Comparison of ENCODE assay signal across 8 cellular contexts in the genomic region with DNA sequence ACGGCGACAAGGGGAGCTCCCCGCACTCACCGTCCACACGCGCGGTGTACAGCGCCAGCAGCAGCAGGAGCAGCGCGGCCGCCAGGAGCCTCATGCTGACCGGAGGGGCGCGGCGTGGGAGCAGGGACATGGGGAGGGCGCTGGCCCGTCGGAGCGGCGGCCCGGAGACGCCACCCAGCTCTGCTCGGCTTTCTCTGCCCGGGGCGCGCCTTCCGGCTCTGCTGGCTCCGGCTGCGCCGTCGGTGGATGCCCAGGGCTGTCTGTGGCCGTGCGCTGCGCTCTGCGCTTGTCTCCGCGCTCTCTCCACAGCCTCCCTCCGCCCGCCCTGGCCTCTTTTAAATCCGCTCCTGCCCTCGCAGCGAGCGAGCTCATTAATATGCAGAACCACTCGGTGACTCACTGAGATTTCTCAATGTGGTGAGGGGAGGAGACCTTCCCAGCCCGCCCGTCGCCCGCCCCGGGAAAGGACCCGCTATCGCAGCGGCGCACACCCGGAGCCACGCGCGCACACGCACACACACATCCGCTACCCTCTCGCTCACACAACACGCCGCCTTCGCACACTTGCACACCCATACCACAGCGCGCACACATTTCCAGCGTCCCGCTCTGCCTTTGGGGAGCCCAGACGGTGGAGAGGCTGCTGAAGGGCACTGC. TPM values are rescaled to one million over a fixed set of nuclear protein-coding genes. Genes with fewer than 3 reads are reported as not detected.
A peak's percentile ranks its signal among the peaks of the same experiment; 100 is the strongest.
DNase-seq lines count a peak whose midpoint lies in the region; ATAC-seq, FAIRE-seq and TF ChIP-seq lines count a peak whose summit lies in the region.

A gene with protein sequence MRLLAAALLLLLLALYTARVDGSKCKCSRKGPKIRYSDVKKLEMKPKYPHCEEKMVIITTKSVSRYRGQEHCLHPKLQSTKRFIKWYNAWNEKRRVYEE (minus strand): TSS at position 307 of the 657 bp plus-strand sequence. CDS start 213 bp downstream, at position 94.

- peak; percentile 27 for FAIRE-seq in urothelium cell line (lab: Jason Lieb, UNC)

- H3K27ac ChIP-seq in duodenal mucosa (ENCODE audit: low read depth, low read length) (peak within 1 kb of the TSS; percentile 48), lung (ENCODE audit: low read depth in 1 of 2, low read length in 1 of 2) (no peak within 1 kb of the TSS)

- no TSS peak for BruUV-seq in Calu3 (replicated peaks; lab: Mats Ljungman, UMichigan)

- H3K4me3 Mint-ChIP-seq in Calu3 (ENCODE audit: low read depth, unreplicated experiment): peak within 1 kb of the TSS; percentile 72

- CTCF ChIA-PET in Calu3 (lab: Charles Lee): interaction anchor here (0.7 to 3.2 kb wide), 3 partner anchors 12 to 307 kb away, joined by 3 to 19 read pairs (median 3); no protein-coding TSS in a partner anchor

- H3K9me3 ChIP-seq in duodenal mucosa (ENCODE audit: control insufficient read depth in 1 of 2, low read length in 2 of 2) (no peaks in the 10 kb centered on the region), lung (ENCODE audit: control insufficient read depth in 2 of 2, insufficient read depth in 1 of 2, low read length in 1 of 2) (peaks cover 0 to 5% of the 10 kb centered on the region in 2 donors)

- H3K27me3 ChIP-seq in duodenal mucosa (ENCODE audit: control insufficient read depth in 1 of 2, insufficient read depth in 2 of 2, low read length in 2 of 2): peaks cover 16 to 27% of the 10 kb centered on the region in 2 donors
- H3K27me3 ChIP-seq in lung (ENCODE audit: control insufficient read depth, insufficient read depth): peaks cover 13% of the 10 kb centered on the region

- peak within 1 kb of the TSS; percentile 6 to 17 for H3K9ac ChIP-seq in duodenal mucosa (ENCODE audit: low read depth in 1 of 2, low read length in 2 of 2)

- no peaks in the 10 kb centered on the region for H3K9me3 Mint-ChIP-seq in Calu3 (ENCODE audit: low read depth, unreplicated experiment)

- no peaks in the 10 kb centered on the region for H3K4me1 Mint-ChIP-seq in Calu3 (ENCODE audit: low read depth, unreplicated experiment)

- 1 to 2% methylated on average over 62 to 68 of the region's 68 CpGs for WGBS in lung, 2 donors

- no peaks in the 10 kb centered on the region for H3K36me3 Mint-ChIP-seq in Calu3 (ENCODE audit: insufficient read depth, unreplicated experiment)

- ATAC-seq in lung (ENCODE audit: insufficient read depth, low FRiP score) (peak; percentile 75), GM18907 (IDR thresholded peaks at IDR 0.05; ENCODE audit: unreplicated experiment) (no peak)

- no peak for TF ChIP-seq CTCF in Calu3 (IDR thresholded peaks at IDR 0.05; ENCODE audit: unreplicated experiment)
- TF ChIP-seq CTCF in lung (IDR thresholded peaks at IDR 0.05; ENCODE audit: control extremely low read depth, extremely low read depth): no peak

- H3K27me3 Mint-ChIP-seq in Calu3 (ENCODE audit: unreplicated experiment): no peaks in the 10 kb centered on the region

- H3K27ac Mint-ChIP-seq in Calu3 (ENCODE audit: unreplicated experiment): no peak within 1 kb of the TSS

- H3K4me3 ChIP-seq in duodenal mucosa (ENCODE audit: low read depth in 1 of 2, low read length in 2 of 2) (peak within 1 kb of the TSS; percentile 23 to 62), lung (peak within 1 kb of the TSS; percentile 8)

- DNase-seq in Calu3 (peak; percentile 47), NCI-H345 treated with DMSO at 0.1 percent for 48 hours (lab: John Stamatoyannopoulos, UW; ENCODE audit: unreplicated experiment) (peak; percentile 4), lung (ENCODE audit: low spot score) (peak; percentile 55), urothelium cell line (ENCODE audit: low spot score) (peak; percentile 76), NCI-H1436 (lab: John Stamatoyannopoulos, UW) (no peak)
- no peak for DNase-seq in activated CD4-positive, CD25-positive, alpha-beta regulatory T cell treated with anti-CD3 and anti-CD28 coated beads, Interleukin-2, amount 50 U/mL, for 72 hours

- intact Hi-C loops in Calu3 (cut with micrococcal nuclease; ENCODE audit: unreplicated experiment): no loop called here

- H3K36me3 ChIP-seq in duodenal mucosa (ENCODE audit: control insufficient read depth in 1 of 2, insufficient read depth in 2 of 2, low read length in 2 of 2): no peaks in the 10 kb centered on the region
- H3K36me3 ChIP-seq in lung (ENCODE audit: control insufficient read depth in 2 of 2, insufficient read depth in 2 of 2, low read length in 2 of 2): no peaks in the 10 kb centered on the region

- H3K4me1 ChIP-seq in duodenal mucosa (ENCODE audit: control insufficient read depth in 1 of 2, insufficient read depth in 2 of 2, low read length in 2 of 2) (no peaks in the 10 kb centered on the region), lung (ENCODE audit: control insufficient read depth in 2 of 2, insufficient read depth in 2 of 2, low read length in 2 of 2) (peaks cover 0 to 5% of the 10 kb centered on the region in 2 donors)

RNA-seq across cellular contexts. Expression of the gene that starts here (rescaled TPM):
- total RNA-seq in Calu3 (2022) (0.27 TPM in 1 of 2 replicates, not detected in the other), lung (10 to 100 TPM in 1 of 2 donors, 1 to 10 TPM in 1; 1.6 to 31.4 TPM)
- 1 to 10 TPM; 2.3 to 2.5 TPM for polyA plus RNA-seq in lung

Comparison
In these comparisons a context has a peak if more than half of its experiments do, and no peak if none do; other contexts are left out.
1. Peak in DNase-seq in Calu3; RNA of the gene not detected or under 1 TPM.
2. DNase-seq: peak in NCI-H345 treated with DMSO at 0.1 percent for 48 hours (single experiment), lung (single experiment) and urothelium cell line (single experiment); none in NCI-H1436 (single experiment) and activated CD4-positive, CD25-positive, alpha-beta regulatory T cell treated with anti-CD3 and anti-CD28 coated beads, Interleukin-2, amount 50 U/mL, for 72 hours (single experiment).